In genomic region chr7:115363916-115364315, GRCh38 we compare ENCODE assay signal across 19 cellular contexts.
"Had no signal": no experiment of that assay in that cellular context is flagged by ENCODE, and none has a peak within 500 bp of the region (broad histone marks: within the 10 kb centered on the region; RNA-seq: fewer than 3 reads in every experiment).

No MANE protein-coding gene starts in this region.

- H3K4me1 ChIP-seq: body of pancreas, psoas muscle, right atrium auricular region, testis, uterus had no signal

- H3K27ac ChIP-seq: body of pancreas, ovary, psoas muscle, right atrium auricular region, skin epidermis, testis, uterus, VCaP had no signal

- DNase-seq: activated CD4-positive, alpha-beta memory T cell treated with anti-CD3 and anti-CD28 coated beads, Interleukin-2, amount 10 ng/mL, durations not matched to agents 7 days and 5 days; activated CD4-positive, alpha-beta T cell treated with anti-CD3 and anti-CD28 coated beads, Interleukin-2, amount 10 ng/mL, durations not matched to agents 24 days and 14 days; activated effector memory CD4-positive, alpha-beta T cell treated with anti-CD3 and anti-CD28 coated beads, Interleukin-2, amount 50 U/mL, for 16 hours; activated naive CD4-positive, alpha-beta T cell treated with anti-CD3 and anti-CD28 coated beads, Interleukin-2, amount 10 ng/mL, durations not matched to agents 7 days and 5 days; anterior cingulate cortex; body of pancreas; dermis blood vessel endothelial cell; effector CD8-positive, alpha-beta T cell; foreskin melanocyte; natural killer cell; ovary; psoas muscle; stimulated activated CD4-positive, alpha-beta T cell treated with anti-CD3 and anti-CD28 coated beads, Interleukin-1b, Interleukin-23, amount 100 ng/mL, for 48 hours; testis; trophoblast cell; uterus had no signal

- H3K36me3 ChIP-seq: ovary, right atrium auricular region, uterus had no signal

- H3K9me3 ChIP-seq: body of pancreas, ovary, right atrium auricular region, testis, uterus had no signal

- H3K27me3 ChIP-seq: body of pancreas, ovary, right atrium auricular region, testis, uterus had no signal

- H3K4me3 ChIP-seq: body of pancreas, ovary, psoas muscle, right atrium auricular region, skin epidermis, testis, uterus had no signal
